9 cellular contexts compared by ENCODE assay signal in the genomic region with DNA sequence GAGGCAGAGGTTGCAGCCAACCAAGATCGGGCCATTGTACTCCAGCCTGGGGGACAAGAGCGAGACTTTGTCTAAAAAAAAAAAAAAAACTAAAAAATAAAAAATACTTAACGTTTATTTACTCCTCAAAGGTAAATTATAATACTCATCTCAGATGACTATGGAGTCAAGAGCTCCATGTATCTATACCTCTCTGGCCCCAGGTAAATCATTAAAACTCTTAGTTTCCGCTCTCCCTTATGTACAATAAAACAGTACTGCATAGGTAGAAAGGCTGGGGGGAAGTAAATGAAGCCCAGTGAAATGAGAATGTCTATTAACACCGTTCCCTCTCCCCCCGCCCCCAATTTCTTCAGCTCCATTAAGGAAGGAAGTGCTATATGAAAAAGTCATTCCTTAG. TPM values are rescaled to one million over a fixed set of nuclear protein-coding genes. Genes with fewer than 3 reads are reported as not detected.
DNase-seq lines count a peak whose midpoint lies in the region; ATAC-seq and TF ChIP-seq lines count a peak whose summit lies in the region.
"Had no signal": no experiment of that assay in that cellular context is flagged by ENCODE, and none has a peak within 500 bp of the region (broad histone marks: within the 10 kb centered on the region; RNA-seq: fewer than 3 reads in every experiment).

No MANE protein-coding gene starts in this region.

- H3K9me3 Mint-ChIP-seq in brain: no peaks in the 10 kb centered on the region

- DNase-seq in right cardiac atrium: no peak
- no peak for DNase-seq in left cardiac atrium
- DNase-seq in vagina (ENCODE audit: extremely low spot score in 2 of 2): no peak
- DNase-seq in stimulated activated CD4-positive, alpha-beta T cell treated with anti-CD3 and anti-CD28 coated beads, Interleukin-4, amount 100 ng/mL, for 4 hours: no peak
- no peak for DNase-seq in superior temporal gyrus (ENCODE audit: extremely low spot score)
- DNase-seq: NCI-H2227 treated with DMSO at 0.1 percent for 48 hours had no signal

- H3K4me1 ChIP-seq in right cardiac atrium (ENCODE audit: control insufficient read depth, insufficient read depth, low read length) (no peaks in the 10 kb centered on the region), mucosa of stomach (ENCODE audit: control insufficient read depth, insufficient read depth, low read length) (peaks cover 6% of the 10 kb centered on the region), vagina (peaks cover 18% of the 10 kb centered on the region)

- H3K27ac Mint-ChIP-seq in brain: peak overlapping the region; percentile 80 to 92 (median 89)

- ATAC-seq in right cardiac atrium (no peak), left cardiac atrium (no peak), HG03442 (IDR thresholded peaks at IDR 0.05; ENCODE audit: unreplicated experiment) (no peak)

- H3K9me3 ChIP-seq in right cardiac atrium (ENCODE audit: control insufficient read depth, low read length): no peaks in the 10 kb centered on the region
- H3K9me3 ChIP-seq in mucosa of stomach (ENCODE audit: control insufficient read depth, low read length): no peaks in the 10 kb centered on the region
- H3K9me3 ChIP-seq in vagina: no peaks in the 10 kb centered on the region

- H3K36me3 Mint-ChIP-seq in brain: peaks cover 39% of the 10 kb centered on the region

- H3K4me1 Mint-ChIP-seq in brain: peaks cover 42% of the 10 kb centered on the region

- H3K36me3 ChIP-seq in mucosa of stomach (ENCODE audit: control insufficient read depth, insufficient read depth, low read length) (no peaks in the 10 kb centered on the region), vagina (no peaks in the 10 kb centered on the region)

- H3K27me3 Mint-ChIP-seq in brain: peaks cover 5% of the 10 kb centered on the region

- intact Hi-C loops in right cardiac atrium (cut with DNase I): loop anchor here in 2 of 4 donors (10.0 kb wide), 1 partner anchor 132 kb away; no protein-coding TSS in a partner anchor
- intact Hi-C loops in left cardiac atrium (cut with DNase I): loop anchor here in 1 of 2 donors (10.0 kb wide), 1 partner anchor 132 kb away; no protein-coding TSS in a partner anchor
- intact Hi-C loops in vagina (cut with DNase I): loop anchor here (10.0 kb wide), 1 partner anchor 132 kb away; no protein-coding TSS in a partner anchor

- H3K4me3 Mint-ChIP-seq in brain: peak overlapping the region; percentile 88 to 93 (median 92)

- H3K27ac ChIP-seq in right cardiac atrium (ENCODE audit: low read length) (no peak overlapping the region), vagina (no peak overlapping the region)

- H3K9ac ChIP-seq in mucosa of stomach (ENCODE audit: low read length): peak overlapping the region; percentile 72

- peak overlapping the region; percentile 85 for H3K4me3 ChIP-seq in right cardiac atrium (ENCODE audit: low read length)
- no peak overlapping the region for H3K4me3 ChIP-seq in mucosa of stomach (ENCODE audit: low read length)
- H3K4me3 ChIP-seq in vagina: peak overlapping the region; percentile 66 to 69

- no peak for TF ChIP-seq CTCF in brain (conservative IDR thresholded peaks at IDR 0.05)
- no peak for TF ChIP-seq CTCF in vagina (IDR thresholded peaks at IDR 0.05)

- no peak for TF ChIP-seq POLR2A in vagina (IDR thresholded peaks at IDR 0.05)

- H3K27me3 ChIP-seq in right cardiac atrium (ENCODE audit: control insufficient read depth, insufficient read depth) (no peaks in the 10 kb centered on the region), mucosa of stomach (ENCODE audit: control insufficient read depth, insufficient read depth, low read length) (peaks cover 4% of the 10 kb centered on the region), vagina (no peaks in the 10 kb centered on the region)

- 72% methylated on average over 6 of the region's 6 CpGs for WGBS in right cardiac atrium

RNA-seq across cellular contexts. Expression of gene SRSF12, which starts 1.2 kb away (rescaled TPM):
- under 1 TPM in 3 of 4 donors, not detected in 1; 0.18 to 0.75 (median 0.45) TPM for total RNA-seq in right cardiac atrium
- 0.14 TPM for polyA plus RNA-seq in right cardiac atrium
- total RNA-seq in left cardiac atrium: under 1 TPM; 0.09 to 0.65 TPM
- 5.8 TPM for polyA plus RNA-seq in brain (ENCODE audit: insufficient read depth, low read depth, low replicate concordance)
- total RNA-seq in vagina: 0.25 TPM

RNA-seq across cellular contexts. Expression of gene PM20D2, which starts 29.2 kb away (rescaled TPM):
- 10 to 100 TPM; 11.8 to 17.1 (median 13.0) TPM for total RNA-seq in right cardiac atrium
- polyA plus RNA-seq in right cardiac atrium: 4.8 TPM
- 10 to 100 TPM; 11.8 to 12.8 TPM for total RNA-seq in left cardiac atrium
- polyA plus RNA-seq in brain (ENCODE audit: insufficient read depth, low read depth, low replicate concordance): 11.3 TPM
- 14.0 TPM for total RNA-seq in vagina

RNA-seq across cellular contexts. Expression of gene PNRC1, which starts 36.2 kb away (rescaled TPM):
- 100 to 1,000 TPM; 200 to 225 (median 213) TPM for total RNA-seq in right cardiac atrium
- polyA plus RNA-seq in right cardiac atrium: 82.7 TPM
- 100 to 1,000 TPM; 177 to 202 TPM for total RNA-seq in left cardiac atrium
- polyA plus RNA-seq in brain (ENCODE audit: insufficient read depth, low read depth, low replicate concordance): 100 TPM
- total RNA-seq in vagina: 289 TPM
